ENCODE assay signal across 8 cellular contexts in the genomic region with DNA sequence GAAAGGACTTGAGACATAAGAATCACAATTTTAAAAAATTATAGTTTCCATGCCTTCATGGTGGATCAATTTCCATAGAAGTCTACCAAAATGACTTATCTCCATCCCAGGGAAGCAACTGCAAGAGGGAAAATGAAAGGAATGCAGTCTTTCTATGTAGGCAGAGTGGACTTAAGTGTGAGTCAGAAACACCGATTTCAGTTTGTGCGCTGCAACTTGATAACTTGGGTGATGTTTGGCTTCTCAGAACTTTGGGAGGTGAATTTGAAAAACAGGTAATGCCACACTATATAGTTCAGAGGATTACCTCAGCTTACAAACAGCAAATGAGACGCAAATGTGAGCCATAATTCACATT. TPM values are rescaled to one million over a fixed set of nuclear protein-coding genes. Genes with fewer than 3 reads are reported as not detected.
A peak's percentile ranks its signal among the peaks of the same experiment; 100 is the strongest.
DNase-seq lines count a peak whose midpoint lies in the region; ATAC-seq and TF ChIP-seq lines count a peak whose summit lies in the region.

No MANE protein-coding gene starts in this region.

- intact Hi-C loops in heart right ventricle (cut with DNase I), result loop anchor here in 4 of 10 donors (2.0 to 10.0 kb wide), 7 partner anchors 64 to 101 kb away; a partner anchor contains a TSS
- intact Hi-C loops in Right ventricle myocardium inferior (cut with DNase I), result loop anchor here (2.0 to 5.0 kb wide), 2 partner anchors 71 to 100 kb away; no protein-coding TSS in a partner anchor
- intact Hi-C loops in body of pancreas (cut with DNase I), result no loop called here
- intact Hi-C loops in lower leg skin (cut with DNase I; ENCODE audit: low total_unique reads), result no loop called here

- no peak for TF ChIP-seq POLR2A in body of pancreas (IDR thresholded peaks at IDR 0.05)
- no peak for TF ChIP-seq POLR2A in lower leg skin (IDR thresholded peaks at IDR 0.05)

- H3K4me1 ChIP-seq in heart right ventricle (peaks cover 0 to 32% (median 16%) of the 10 kb centered on the region in 9 donors), body of pancreas (peaks cover 17% of the 10 kb centered on the region)

- WGBS in heart right ventricle, 2 donors, result 66 to 70% methylated on average over 3 of the region's 3 CpGs
- 55 to 63% methylated on average over 3 of the region's 3 CpGs for WGBS in body of pancreas, 2 donors
- WGBS in lower leg skin, 2 donors, result 60 to 62% methylated on average over 3 of the region's 3 CpGs

- H3K27me3 ChIP-seq in heart right ventricle, result no peaks in the 10 kb centered on the region
- H3K27me3 ChIP-seq in body of pancreas, result no peaks in the 10 kb centered on the region

- peak overlapping the region; percentile 95 for H3K27ac Mint-ChIP-seq in memory B cell

- H3K4me1 Mint-ChIP-seq in memory B cell, result peaks cover 25% of the 10 kb centered on the region

- TF ChIP-seq CTCF in heart right ventricle (IDR thresholded peaks at IDR 0.05), result no peak
- no peak for TF ChIP-seq CTCF in body of pancreas (IDR thresholded peaks at IDR 0.05)
- TF ChIP-seq CTCF in GM10266 (IDR thresholded peaks at IDR 0.05; ENCODE audit: control insufficient read depth, insufficient read depth, low read depth, missing control alignments), result no peak
- TF ChIP-seq CTCF in lower leg skin (IDR thresholded peaks at IDR 0.05), result no peak

- no peak for ATAC-seq in heart right ventricle
- ATAC-seq in Right ventricle myocardium inferior, result no peak
- ATAC-seq in body of pancreas, result no peak
- ATAC-seq in memory B cell (ENCODE audit: low read depth), result no peak
- ATAC-seq in GM19452 (IDR thresholded peaks at IDR 0.05; ENCODE audit: unreplicated experiment), result no peak
- no peak for ATAC-seq in HG03432 (IDR thresholded peaks at IDR 0.05; ENCODE audit: unreplicated experiment)

- peaks cover 5% of the 10 kb centered on the region for H3K27me3 Mint-ChIP-seq in memory B cell

- H3K36me3 Mint-ChIP-seq in memory B cell, result no peaks in the 10 kb centered on the region

- DNase-seq in heart right ventricle (no peak), Right ventricle myocardium inferior (ENCODE audit: missing footprints) (no peak), body of pancreas (no peak), memory B cell (ENCODE audit: low spot score in 2 of 2) (no peak), GM10266 (ENCODE audit: extremely low spot score) (no peak), lower leg skin (ENCODE audit: low spot score in 2 of 2) (no peak)

- no peaks in the 10 kb centered on the region for H3K9me3 Mint-ChIP-seq in memory B cell

- H3K4me3 ChIP-seq in heart right ventricle (peak overlapping the region in 9 of 10 donors; percentile 66 to 93 (median 79)), body of pancreas (peak overlapping the region in 1 of 2 donors; percentile 60), lower leg skin (ENCODE audit: low read depth, poor library complexity, severe bottlenecking) (no peak overlapping the region)

- H3K4me3 Mint-ChIP-seq in memory B cell, result peak overlapping the region; percentile 98

- H3K36me3 ChIP-seq in heart right ventricle (no peaks in the 10 kb centered on the region), body of pancreas (replicated peaks in 1 of 2; ENCODE audit: insufficient read depth in 1 of 2, low read depth in 2 of 2) (no peaks in the 10 kb centered on the region)

- H3K9me3 ChIP-seq in heart right ventricle (no peaks in the 10 kb centered on the region), body of pancreas (no peaks in the 10 kb centered on the region)

- H3K27ac ChIP-seq in heart right ventricle, result peak overlapping the region; percentile 52 to 97 (median 95)
- peak overlapping the region; percentile 74 to 96 (median 91) for H3K27ac ChIP-seq in body of pancreas

RNA-seq across cellular contexts. Expression of a gene that starts 0.7 kb away (rescaled TPM):
- total RNA-seq in heart right ventricle (10 to 100 TPM; 19.7 to 30.9 (median 25.7) TPM), Right ventricle myocardium inferior (20.6 TPM), body of pancreas (10 to 100 TPM; 22.4 to 22.6 TPM), lower leg skin (10 to 100 TPM; 21.5 to 32.8 (median 25.1) TPM)
- polyA plus RNA-seq in heart right ventricle, result 1 to 10 TPM; 5.0 to 6.8 TPM
